In the genomic region with DNA sequence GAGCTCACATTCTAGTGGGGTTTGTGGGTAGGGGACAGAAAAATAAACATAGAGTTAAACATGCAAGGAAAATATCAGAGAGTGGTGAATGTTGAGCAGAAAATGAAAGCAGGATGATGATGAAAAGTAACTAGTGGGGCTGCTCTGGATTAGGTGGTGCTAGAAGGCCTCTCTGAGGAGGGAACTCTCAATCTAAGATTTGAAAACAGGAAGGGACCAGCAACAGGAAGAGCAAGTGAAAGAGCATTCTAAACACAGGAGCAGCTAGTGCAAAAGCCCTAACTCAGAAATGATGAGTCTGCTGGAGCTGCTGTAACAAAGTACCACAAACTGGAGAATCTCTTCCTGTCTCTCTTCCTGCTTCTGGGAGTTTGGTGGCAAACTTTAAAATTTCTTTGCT, we compare ENCODE assay signal across 12 cellular contexts.
DNase-seq lines count a peak whose midpoint lies in the region; ATAC-seq and TF ChIP-seq lines count a peak whose summit lies in the region.
"Had no signal": no experiment of that assay in that cellular context is flagged by ENCODE, and none has a peak within 500 bp of the region (broad histone marks: within the 10 kb centered on the region; RNA-seq: fewer than 3 reads in every experiment).

No MANE protein-coding gene starts in this region.

- in situ Hi-C loops in SK-MEL-5 (cut with HindIII; ENCODE audit: low pct_unique_long_range_greater_than_20kb, low sequenced_read_pairs): no loop called here

- peaks cover 4% of the 10 kb centered on the region for H3K27me3 Mint-ChIP-seq in type B pancreatic cell

- no peaks in the 10 kb centered on the region for H3K9me3 ChIP-seq in ovary

- intact Hi-C loops in ovary (cut with DNase I) (no loop called here), lower leg skin (cut with DNase I; ENCODE audit: low total_unique reads) (no loop called here)

- peaks cover 14% of the 10 kb centered on the region for H3K4me1 Mint-ChIP-seq in type B pancreatic cell (ENCODE audit: unreplicated experiment)

- no peaks in the 10 kb centered on the region for H3K36me3 Mint-ChIP-seq in type B pancreatic cell

- H3K4me1 ChIP-seq in ovary (ENCODE audit: insufficient read depth): no peaks in the 10 kb centered on the region

- no peak overlapping the region for H3K4me3 Mint-ChIP-seq in type B pancreatic cell
- H3K4me3 Mint-ChIP-seq: T-helper 2 cell treated with Interferon-gamma antibody and Interleukin-4, amounts not matched to agents 5 μg/mL and 100 μg/mL, for 36 hours had no signal

- H3K9me3 Mint-ChIP-seq in type B pancreatic cell: peaks cover 6% of the 10 kb centered on the region

- no peak for TF ChIP-seq CTCF in ovary (IDR thresholded peaks at IDR 0.05)
- no peak for TF ChIP-seq CTCF in lower leg skin (IDR thresholded peaks at IDR 0.05)
- no peak for TF ChIP-seq CTCF in type B pancreatic cell (conservative IDR thresholded peaks at IDR 0.05)

- H3K27me3 ChIP-seq in ovary: no peaks in the 10 kb centered on the region

- no peak overlapping the region for H3K4me3 ChIP-seq in ovary
- H3K4me3 ChIP-seq in lower leg skin (ENCODE audit: low read depth, poor library complexity, severe bottlenecking): no peak overlapping the region

- H3K27ac ChIP-seq in ovary: no peak overlapping the region

- H3K36me3 ChIP-seq in ovary: no peaks in the 10 kb centered on the region

- peak; percentile 70 for ATAC-seq in GM18502 (IDR thresholded peaks at IDR 0.05; ENCODE audit: poor library complexity, unreplicated experiment)
- peak; percentile 85 for ATAC-seq in GM21390 (IDR thresholded peaks at IDR 0.05; ENCODE audit: unreplicated experiment)
- ATAC-seq in HG03066 (IDR thresholded peaks at IDR 0.05; ENCODE audit: low read depth, unreplicated experiment): peak; percentile 59
- ATAC-seq: PC-3 had no signal

- no peak for TF ChIP-seq POLR2A in ovary (IDR thresholded peaks at IDR 0.05)
- no peak for TF ChIP-seq POLR2A in lower leg skin (IDR thresholded peaks at IDR 0.05)

- TF ChIP-seq EP300 in ovary (IDR thresholded peaks at IDR 0.05): no peak

- no peak overlapping the region for H3K27ac Mint-ChIP-seq in type B pancreatic cell
- H3K27ac Mint-ChIP-seq: T-helper 2 cell treated with Interferon-gamma antibody and Interleukin-4, amounts not matched to agents 5 μg/mL and 100 μg/mL, for 36 hours had no signal

- DNase-seq in SK-MEL-5 (ENCODE audit: low read depth, low spot score) (peak; percentile 29), NCI-H2171 treated with DMSO at 0.1 percent for 48 hours (lab: John Stamatoyannopoulos, UW) (no peak), ovary (no peak), lower leg skin (ENCODE audit: low spot score in 2 of 2) (no peak), type B pancreatic cell (ENCODE audit: extremely low spot score, unreplicated experiment) (no peak)
- DNase-seq: NCI-H2081; PC-3; stimulated activated CD4-positive, alpha-beta T cell treated with anti-CD3 and anti-CD28 coated beads, Interleukin-4, amount 100 ng/mL, for 4 hours had no signal
